ENCODE assay signal across 8 cellular contexts in the genomic region with DNA sequence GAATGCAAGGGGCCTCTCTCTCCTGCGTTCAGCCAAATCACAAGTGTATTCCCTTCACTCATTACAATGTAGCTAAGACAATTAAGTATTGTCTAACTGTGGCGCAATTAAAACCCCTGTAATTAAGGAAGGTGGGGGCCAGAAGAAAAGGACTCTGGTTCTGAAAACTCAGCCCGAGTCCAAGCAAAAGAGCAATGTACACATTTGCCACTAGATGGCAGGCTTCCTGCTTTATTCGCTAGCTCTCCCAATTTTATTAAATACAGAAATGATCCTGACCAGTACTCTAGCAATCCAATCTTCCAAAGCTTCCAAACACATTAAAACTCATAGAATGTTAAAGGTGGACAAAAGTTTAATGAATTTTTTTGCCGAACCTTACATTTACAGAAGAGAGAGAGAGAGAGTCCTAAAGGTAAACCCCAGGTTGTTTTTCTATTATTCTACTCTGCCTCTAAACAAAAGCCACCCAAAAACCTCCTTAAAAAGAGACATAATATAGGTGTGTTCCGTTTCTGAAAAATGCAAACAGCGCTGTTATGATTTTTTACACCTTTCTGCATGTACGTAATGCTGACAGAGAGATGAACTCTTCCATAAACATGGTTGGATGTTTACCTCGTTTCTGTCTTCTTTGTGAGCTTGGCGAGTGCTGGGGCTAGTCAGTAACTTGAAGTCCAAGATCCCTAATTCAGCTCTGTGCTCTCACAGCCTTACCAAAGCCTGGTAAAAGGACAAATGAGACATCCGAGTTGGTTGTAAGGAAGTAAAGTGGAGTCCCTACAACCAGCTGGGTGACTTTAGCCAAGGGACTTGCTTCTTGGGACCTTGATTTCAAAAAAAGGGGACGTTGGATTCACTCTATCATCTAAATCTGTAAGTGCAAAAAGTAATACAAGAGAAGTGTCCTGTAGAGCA. TPM values are rescaled to one million over a fixed set of nuclear protein-coding genes. Genes with fewer than 3 reads are reported as not detected.
DNase-seq lines count a peak whose midpoint lies in the region; ATAC-seq and TF ChIP-seq lines count a peak whose summit lies in the region.

No MANE protein-coding gene starts in this region.

- no peaks in the 10 kb centered on the region for H3K4me1 ChIP-seq in Peyer's patch
- H3K4me1 ChIP-seq in lower lobe of right lung = no peaks in the 10 kb centered on the region

- intact Hi-C loops in lower lobe of right lung (cut with DNase I) = no loop called here

- H3K36me3 ChIP-seq in Peyer's patch = no peaks in the 10 kb centered on the region
- no peaks in the 10 kb centered on the region for H3K36me3 ChIP-seq in lower lobe of right lung

- H3K4me3 ChIP-seq in Peyer's patch (no peak overlapping the region), lower lobe of right lung (no peak overlapping the region)

- ATAC-seq in lower lobe of right lung (peak; percentile 61 to 68), GM21529 (IDR thresholded peaks at IDR 0.05; ENCODE audit: unreplicated experiment) (no peak), GM18867 (IDR thresholded peaks at IDR 0.05; ENCODE audit: unreplicated experiment) (no peak)

- TF ChIP-seq CTCF in Peyer's patch (IDR thresholded peaks at IDR 0.05) (peak; percentile 40 to 82 (median 74)), lower lobe of right lung (IDR thresholded peaks at IDR 0.05) (peak; percentile 80)

- no peak overlapping the region for H3K27ac ChIP-seq in Peyer's patch
- H3K27ac ChIP-seq in lower lobe of right lung = no peak overlapping the region

- no peaks in the 10 kb centered on the region for H3K27me3 ChIP-seq in Peyer's patch
- H3K27me3 ChIP-seq in lower lobe of right lung (ENCODE audit: low read depth) = no peaks in the 10 kb centered on the region

- TF ChIP-seq POLR2A in Peyer's patch (IDR thresholded peaks at IDR 0.05) = no peak

- H3K9me3 ChIP-seq in Peyer's patch = no peaks in the 10 kb centered on the region
- no peaks in the 10 kb centered on the region for H3K9me3 ChIP-seq in lower lobe of right lung

- DNase-seq in NCI-H510A treated with DMSO at 0.1 percent for 48 hours (lab: John Stamatoyannopoulos, UW) (peak; percentile 73), NCI-H510A (lab: John Stamatoyannopoulos, UW) (no peak), KG1 (lab: John Stamatoyannopoulos, UW) (peak; percentile 25), Peyer's patch (peak in 1 of 3 donors; percentile 55), dedifferentiated amniotic fluid mesenchymal stem cell (ENCODE audit: extremely low spot score) (peak; percentile 66), lower lobe of right lung (no peak)

RNA-seq across cellular contexts. Expression of a gene that starts 50.9 kb away (rescaled TPM):
- total RNA-seq in Peyer's patch (10 to 100 TPM in 1 of 4 donors, 1 to 10 TPM in 3; 1.6 to 33.0 (median 3.2) TPM), lower lobe of right lung (51.7 TPM)

Comparison
In these comparisons a context has a peak if more than half of its experiments do, and no peak if none do; other contexts are left out.
1. DNase-seq: peak in NCI-H510A treated with DMSO at 0.1 percent for 48 hours (single experiment), KG1 (single experiment) and dedifferentiated amniotic fluid mesenchymal stem cell (single experiment); none in NCI-H510A (single experiment) and lower lobe of right lung (single experiment).
2. ATAC-seq: peak in lower lobe of right lung (2 of 2); none in GM21529 (single experiment) and GM18867 (single experiment).